7 cellular contexts compared by ENCODE assay signal in genomic region chr16:8126313-8126712, GRCh38.
"Had no signal": no experiment of that assay in that cellular context is flagged by ENCODE, and none has a peak within 500 bp of the region (broad histone marks: within the 10 kb centered on the region; RNA-seq: fewer than 3 reads in every experiment).

No MANE protein-coding gene starts in this region.

- H3K4me1 Mint-ChIP-seq: IgD-negative memory B cell had no signal

- H3K4me3 Mint-ChIP-seq: IgD-negative memory B cell had no signal

- FAIRE-seq: HepG2, HTR-8/SVneo had no signal

- H3K27me3 Mint-ChIP-seq: IgD-negative memory B cell had no signal

- H3K27ac Mint-ChIP-seq: IgD-negative memory B cell had no signal

- H3K36me3 Mint-ChIP-seq: IgD-negative memory B cell had no signal

- ATAC-seq: HepG2 had no signal

- DNase-seq: IMR-90, KBM-7, KG1 had no signal

- H3K27ac ChIP-seq: HL-60 had no signal
